8 cellular contexts compared by ENCODE assay signal in genomic region chr11:126212089-126212660, GRCh38. TPM values are rescaled to one million over a fixed set of nuclear protein-coding genes. Genes with fewer than 3 reads are reported as not detected.
DNase-seq lines count a peak whose midpoint lies in the region; ATAC-seq and TF ChIP-seq lines count a peak whose summit lies in the region.

No MANE protein-coding gene starts in this region.

- no peak for ATAC-seq in CD4-positive, CD25-positive, alpha-beta regulatory T cell (ENCODE audit: low read depth in 2 of 2)
- ATAC-seq in GM21723 (IDR thresholded peaks at IDR 0.05; ENCODE audit: unreplicated experiment) = no peak

- intact Hi-C loops in dorsolateral prefrontal cortex (cut with DNase I) = loop anchor here (5.0 kb wide), 3 partner anchors 55 to 205 kb away; partner anchors contain the start of genes CDON (in 1 of the 2), FOXRED1 (in 1 of the 2) and SRPRA (in 1 of the 2)

- no peaks in the 10 kb centered on the region for H3K9me3 ChIP-seq in CD4-positive, CD25-positive, alpha-beta regulatory T cell (ENCODE audit: control insufficient read depth in 2 of 2, low read length in 2 of 2)

- TF ChIP-seq CTCF in dorsolateral prefrontal cortex (IDR thresholded peaks at IDR 0.05 in 54 of 56, conservative IDR thresholded peaks at IDR 0.05 in 2 of 56; ENCODE audit: low read depth in 1 of 56, partially characterized antibody in 56 of 56) = no peak
- TF ChIP-seq CTCF in nephron (IDR thresholded peaks at IDR 0.05; ENCODE audit: unreplicated experiment in 3 of 3) = no peak

- H3K27ac ChIP-seq in CD4-positive, CD25-positive, alpha-beta regulatory T cell (ENCODE audit: insufficient read depth, low read length, poor library complexity, severe bottlenecking) = no peak overlapping the region
- peak overlapping the region in 38 of 59 donors; percentile 1 to 88 (median 59) for H3K27ac ChIP-seq in dorsolateral prefrontal cortex

- H3K9me3 Mint-ChIP-seq in CD4-positive, CD25-positive, alpha-beta regulatory T cell = no peaks in the 10 kb centered on the region
- H3K9me3 Mint-ChIP-seq in nephron = no peaks in the 10 kb centered on the region

- peaks cover 4 to 53% (median 36%) of the 10 kb centered on the region in 4 donors for H3K4me1 Mint-ChIP-seq in CD4-positive, CD25-positive, alpha-beta regulatory T cell
- H3K4me1 Mint-ChIP-seq in nephron = peaks cover 27% of the 10 kb centered on the region

- H3K36me3 ChIP-seq in CD4-positive, CD25-positive, alpha-beta regulatory T cell (ENCODE audit: control insufficient read depth, insufficient read depth, low read length) = peaks cover 20% of the 10 kb centered on the region

- no peak for DNase-seq in CD4-positive, CD25-positive, alpha-beta regulatory T cell
- DNase-seq in LHCN-M2 (ENCODE audit: low read depth) (peak; percentile 19), dorsolateral prefrontal cortex (no peak), T-helper 9 cell (no peak), RPMI8226 (no peak), NCI-H2081 treated with DMSO at 0.1 percent for 48 hours (lab: John Stamatoyannopoulos, UW) (no peak)

- H3K4me3 ChIP-seq in CD4-positive, CD25-positive, alpha-beta regulatory T cell (ENCODE audit: low read depth, low read length) = peak overlapping the region; percentile 92
- H3K4me3 ChIP-seq in dorsolateral prefrontal cortex = peak overlapping the region; percentile 74 to 99 (median 91)

- H3K36me3 Mint-ChIP-seq in CD4-positive, CD25-positive, alpha-beta regulatory T cell = peaks cover 27% of the 10 kb centered on the region
- peaks cover 21% of the 10 kb centered on the region for H3K36me3 Mint-ChIP-seq in nephron (ENCODE audit: low read depth)

- H3K27me3 Mint-ChIP-seq in CD4-positive, CD25-positive, alpha-beta regulatory T cell = peaks cover 6% of the 10 kb centered on the region
- no peaks in the 10 kb centered on the region for H3K27me3 Mint-ChIP-seq in nephron (ENCODE audit: low read depth)

- peaks cover 18% of the 10 kb centered on the region for H3K4me1 ChIP-seq in CD4-positive, CD25-positive, alpha-beta regulatory T cell (ENCODE audit: control insufficient read depth, insufficient read depth, low read length, poor library complexity, severe bottlenecking)

- no peaks in the 10 kb centered on the region for H3K27me3 ChIP-seq in CD4-positive, CD25-positive, alpha-beta regulatory T cell (ENCODE audit: control insufficient read depth, insufficient read depth, low read length)
- H3K27me3 ChIP-seq in dorsolateral prefrontal cortex = no peaks in the 10 kb centered on the region

- H3K27ac Mint-ChIP-seq in CD4-positive, CD25-positive, alpha-beta regulatory T cell = peak overlapping the region in 2 of 3 donors; percentile 95 to 99
- H3K27ac Mint-ChIP-seq in nephron = peak overlapping the region; percentile 84 to 94 (median 91)

- peak overlapping the region; percentile 98 to 100 (median 99) for H3K4me3 Mint-ChIP-seq in CD4-positive, CD25-positive, alpha-beta regulatory T cell
- peak overlapping the region; percentile 96 to 97 (median 96) for H3K4me3 Mint-ChIP-seq in nephron

RNA-seq across cellular contexts. Expression of gene FAM118B, which starts 0.6 kb away (rescaled TPM):
- 4.4 TPM for total RNA-seq in CD4-positive, CD25-positive, alpha-beta regulatory T cell
- 10 to 100 TPM; 11.0 to 17.0 (median 16.8) TPM for polyA plus RNA-seq in CD4-positive, CD25-positive, alpha-beta regulatory T cell
- total RNA-seq in LHCN-M2 (2014; rRNA removed) (26.2 and 35.2 TPM in 2 replicates), dorsolateral prefrontal cortex (10 to 100 TPM; 16.9 to 40.6 (median 24.6) TPM)
- polyA plus RNA-seq in LHCN-M2 (2012) = 17.2 TPM

RNA-seq across cellular contexts. Expression of gene RPUSD4, which starts 0.7 kb away (rescaled TPM):
- 34.8 TPM for total RNA-seq in CD4-positive, CD25-positive, alpha-beta regulatory T cell
- 10 to 100 TPM; 20.0 to 28.1 (median 24.7) TPM for polyA plus RNA-seq in CD4-positive, CD25-positive, alpha-beta regulatory T cell
- total RNA-seq in LHCN-M2 (2014; rRNA removed) = 22.4 and 33.3 TPM in 2 replicates
- 15.9 TPM for polyA plus RNA-seq in LHCN-M2 (2012)
- 10 to 100 TPM; 16.6 to 37.0 (median 27.1) TPM for total RNA-seq in dorsolateral prefrontal cortex

RNA-seq across cellular contexts. Expression of gene SRPRA, which starts 56.5 kb away (rescaled TPM):
- total RNA-seq in CD4-positive, CD25-positive, alpha-beta regulatory T cell = 182 TPM
- 100 to 1,000 TPM in 2 of 4 donors, 10 to 100 TPM in 2; 91.1 to 108 (median 97.2) TPM for polyA plus RNA-seq in CD4-positive, CD25-positive, alpha-beta regulatory T cell
- total RNA-seq in LHCN-M2 (2014; rRNA removed) (121 and 127 TPM in 2 replicates), dorsolateral prefrontal cortex (10 to 100 TPM; 48.5 to 86.8 (median 67.0) TPM)
- 89.4 TPM for polyA plus RNA-seq in LHCN-M2 (2012)

RNA-seq across cellular contexts. Expression of gene FOXRED1, which starts 56.8 kb away (rescaled TPM):
- 33.3 TPM for total RNA-seq in CD4-positive, CD25-positive, alpha-beta regulatory T cell
- 10 to 100 TPM; 13.9 to 20.8 (median 18.7) TPM for polyA plus RNA-seq in CD4-positive, CD25-positive, alpha-beta regulatory T cell
- total RNA-seq in LHCN-M2 (2014; rRNA removed) = 34.4 and 38.3 TPM in 2 replicates
- 17.3 TPM for polyA plus RNA-seq in LHCN-M2 (2012)
- 100 to 1,000 TPM in 1 of 120 experiments, 10 to 100 TPM in 119; 46.1 to 103 (median 68.0) TPM for total RNA-seq in dorsolateral prefrontal cortex
